Comparison of ENCODE assay signal across 1 cellular context in genomic region chr3:184004483-184004882, GRCh38.
TF ChIP-seq lines count a peak whose summit lies in the region.

No MANE protein-coding gene starts in this region.

TF ChIP-seq in HepG2, 621 proteins besides CTCF, POLR2A, EP300 and RAD21:
- TF ChIP-seq TRIM24 (CRISPR knock-in tag; IDR thresholded peaks at IDR 0.05), result no peak
- TF ChIP-seq CREB1 (IDR thresholded peaks at IDR 0.05), result no peak
- no peak for TF ChIP-seq CREB1 (CRISPR knock-in tag; IDR thresholded peaks at IDR 0.05)
- no peak for TF ChIP-seq NCOA2 (CRISPR knock-in tag; IDR thresholded peaks at IDR 0.05)
- TF ChIP-seq ARNTL (CRISPR knock-in tag; IDR thresholded peaks at IDR 0.05), result no peak
- no peak for TF ChIP-seq ZNF430 (CRISPR knock-in tag; IDR thresholded peaks at IDR 0.05)
- TF ChIP-seq RORA (CRISPR knock-in tag; IDR thresholded peaks at IDR 0.05), result no peak
- no peak for TF ChIP-seq ZNF513 (CRISPR knock-in tag; conservative IDR thresholded peaks at IDR 0.05)
- TF ChIP-seq ZBTB40 (IDR thresholded peaks at IDR 0.05), result no peak
- TF ChIP-seq ZBTB40 (CRISPR knock-in tag; IDR thresholded peaks at IDR 0.05), result no peak
TF ChIP-seq in HepG2: peak in this region for 0.
